In the genomic region with DNA sequence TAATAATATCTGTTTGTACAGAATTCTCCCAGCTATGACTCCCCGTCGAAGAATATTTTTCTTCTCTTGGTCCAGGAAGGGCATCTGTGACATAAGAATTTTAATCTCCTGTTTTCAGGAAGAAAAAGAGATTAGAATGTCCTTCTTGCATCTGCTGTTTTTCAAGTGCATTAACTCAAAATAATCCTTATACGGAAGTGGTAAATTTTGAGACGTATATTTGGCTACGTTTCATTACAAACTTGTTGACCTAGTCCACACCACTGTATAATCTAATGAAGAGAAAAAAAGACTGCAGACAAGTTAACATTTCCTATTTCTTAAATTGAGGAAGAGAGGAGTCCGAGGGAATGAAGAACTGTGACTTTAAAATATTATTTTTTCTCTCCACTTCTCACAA, we compare ENCODE assay signal across 20 cellular contexts.
"Had no signal": no experiment of that assay in that cellular context is flagged by ENCODE, and none has a peak within 500 bp of the region (broad histone marks: within the 10 kb centered on the region; RNA-seq: fewer than 3 reads in every experiment).

No MANE protein-coding gene starts in this region.

- H3K4me3 ChIP-seq: colonic mucosa, esophagus muscularis mucosa, gastrocnemius medialis, heart right ventricle, left lung, lower lobe of right lung had no signal

- DNase-seq: colonic mucosa; cortex of kidney; effector CD8-positive, alpha-beta T cell; effector memory CD8-positive, alpha-beta T cell; endodermal cell; foreskin fibroblast; foreskin melanocyte; gastrocnemius medialis; glutamatergic neuron; head of caudate nucleus; heart right ventricle; hippocampal formation; left cardiac atrium; left lung; left ventricle myocardium superior; lower lobe of right lung; mesendoderm; midbrain; naive thymus-derived CD4-positive, alpha-beta T cell had no signal
